ENCODE assay signal across 27 cellular contexts in the genomic region with DNA sequence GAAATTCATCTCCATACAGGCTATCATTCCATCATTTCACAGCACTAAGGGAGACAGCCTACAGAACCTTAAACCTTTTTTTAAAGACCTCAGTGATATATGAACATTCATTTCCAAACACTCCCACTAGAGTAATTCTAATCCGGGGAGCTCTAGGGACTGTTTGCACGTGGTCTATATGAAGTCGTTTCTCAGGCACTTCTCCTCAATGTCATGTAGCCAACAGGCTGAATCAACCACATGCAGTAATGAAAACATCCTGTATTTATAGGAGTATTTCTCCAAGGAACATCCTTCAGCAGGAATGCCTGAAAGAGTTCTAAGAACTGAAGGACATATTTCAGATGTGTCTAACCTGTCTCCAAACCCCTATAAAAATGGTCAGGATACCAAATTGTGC.
A peak's percentile ranks its signal among the peaks of the same experiment; 100 is the strongest.
DNase-seq lines count a peak whose midpoint lies in the region; ATAC-seq and TF ChIP-seq lines count a peak whose summit lies in the region.
"Had no signal": no experiment of that assay in that cellular context is flagged by ENCODE, and none has a peak within 500 bp of the region (broad histone marks: within the 10 kb centered on the region; RNA-seq: fewer than 3 reads in every experiment).

No MANE protein-coding gene starts in this region.

- peaks cover 11% of the 10 kb centered on the region for H3K4me1 Mint-ChIP-seq in HFFc6 (ENCODE audit: low read depth)
- H3K4me1 Mint-ChIP-seq in effector memory CD8-positive, alpha-beta T cell (ENCODE audit: low read depth in 2 of 2) = no peaks in the 10 kb centered on the region
- H3K4me1 Mint-ChIP-seq: activated CD4-positive, alpha-beta T cell treated with anti-CD3 and anti-CD28 coated beads, Interleukin-2, amount 10 ng/mL, durations not matched to agents 24 days and 14 days; activated CD8-positive, alpha-beta memory T cell treated with anti-CD3 and anti-CD28 coated beads, Interleukin-2, amount 10 ng/mL, durations not matched to agents 7 days and 5 days; CD4-positive, CD25-positive, alpha-beta regulatory T cell; T-cell had no signal

- CTCF ChIA-PET in RWPE1 (lab: Yijun Ruan, JAX) = no interaction called here

- no peaks in the 10 kb centered on the region for H3K9me3 Mint-ChIP-seq in HFFc6
- no peaks in the 10 kb centered on the region for H3K9me3 Mint-ChIP-seq in effector memory CD8-positive, alpha-beta T cell
- H3K9me3 Mint-ChIP-seq: activated T-helper 1 cell treated with anti-CD3 and anti-CD28 coated beads, Interleukin-12 subunit alpha, Interleukin-12 subunit beta, Interleukin-2, Interleukin-4 antibody, amounts not matched to agents 30 ng/mL and 10 ng/mL and 1 ng/mL, durations not matched to agents 14 hours and 24 hours and 36 hours; CD4-positive, CD25-positive, alpha-beta regulatory T cell; H9; T-cell had no signal

- no peak overlapping the region for H3K27ac ChIP-seq in RWPE1
- H3K27ac ChIP-seq: A549, coronary artery, HL-60, pancreas, suprapubic skin, vagina had no signal

- H3K4me3 Mint-ChIP-seq in HFFc6 = no peak overlapping the region
- H3K4me3 Mint-ChIP-seq in effector memory CD8-positive, alpha-beta T cell = no peak overlapping the region
- H3K4me3 Mint-ChIP-seq: activated CD4-positive, alpha-beta T cell treated with anti-CD3 and anti-CD28 coated beads, Interleukin-2, amount 10 ng/mL, durations not matched to agents 24 days and 14 days; activated CD8-positive, alpha-beta memory T cell treated with anti-CD3 and anti-CD28 coated beads, Interleukin-2, amount 10 ng/mL, durations not matched to agents 7 days and 5 days; activated naive CD8-positive, alpha-beta T cell; activated T-helper 1 cell treated with anti-CD3 and anti-CD28 coated beads, Interleukin-12 subunit alpha, Interleukin-12 subunit beta, Interleukin-2, Interleukin-4 antibody, amounts not matched to agents 30 ng/mL and 10 ng/mL and 1 ng/mL, durations not matched to agents 14 hours and 24 hours and 36 hours; CD4-positive, CD25-positive, alpha-beta regulatory T cell; H9; T-cell had no signal

- H3K27me3 Mint-ChIP-seq in HFFc6 (ENCODE audit: insufficient read depth) = no peaks in the 10 kb centered on the region
- peaks cover 6 to 8% of the 10 kb centered on the region in 2 donors for H3K27me3 Mint-ChIP-seq in effector memory CD8-positive, alpha-beta T cell
- H3K27me3 Mint-ChIP-seq: activated CD4-positive, alpha-beta T cell treated with anti-CD3 and anti-CD28 coated beads, Interleukin-2, amount 10 ng/mL, durations not matched to agents 24 days and 14 days; activated naive CD8-positive, alpha-beta T cell; CD4-positive, CD25-positive, alpha-beta regulatory T cell; T-cell had no signal

- DNase-seq in AG08395 (ENCODE audit: low spot score) (peak; percentile 55), HFFc6 (peak; percentile 28), brain pericyte (ENCODE audit: low read depth, low spot score) (peak; percentile 33), kidney tubule cell (ENCODE audit: low spot score) (peak; percentile 20), RWPE1 (ENCODE audit: low spot score) (no peak), HuH-7 (ENCODE audit: low spot score) (no peak)
- DNase-seq in activated naive CD4-positive, alpha-beta T cell treated with Interleukin-2 at 50 U/mL for 16 hours = no peak
- no peak for DNase-seq in effector memory CD8-positive, alpha-beta T cell
- DNase-seq: activated CD4-positive, alpha-beta T cell treated with anti-CD3 and anti-CD28 coated beads, Interleukin-2, amount 10 ng/mL, durations not matched to agents 24 days and 14 days; activated CD8-positive, alpha-beta memory T cell treated with anti-CD3 and anti-CD28 coated beads, Interleukin-2, amount 10 ng/mL, durations not matched to agents 7 days and 5 days; CD4-positive, CD25-positive, alpha-beta regulatory T cell; DMS153; H9; mammary epithelial cell; NCI-H187; NCI-H2227 treated with DMSO at 0.1 percent for 48 hours; pancreas; SHP77 treated with DMSO at 0.1 percent for 48 hours; stimulated activated CD4-positive, alpha-beta T cell treated with anti-CD3 and anti-CD28 coated beads, Interleukin-15, amount 100 ng/mL, for 24 hours; T-cell had no signal

- TF ChIP-seq CTCF in HFFc6 (IDR thresholded peaks at IDR 0.05) (no peak), RWPE1 (conservative IDR thresholded peaks at IDR 0.05; ENCODE audit: low read depth) (no peak)

- no peak for ATAC-seq in effector memory CD8-positive, alpha-beta T cell (replicated peaks)
- ATAC-seq: A549; activated CD8-positive, alpha-beta memory T cell treated with anti-CD3 and anti-CD28 coated beads, Interleukin-2, amount 10 ng/mL, durations not matched to agents 7 days and 5 days; pancreas; T-cell had no signal

- H3K27ac Mint-ChIP-seq in HFFc6 = no peak overlapping the region; the same call in 1 of the 2 replicates
- H3K27ac Mint-ChIP-seq in effector memory CD8-positive, alpha-beta T cell = no peak overlapping the region
- H3K27ac Mint-ChIP-seq: activated CD4-positive, alpha-beta T cell treated with anti-CD3 and anti-CD28 coated beads, Interleukin-2, amount 10 ng/mL, durations not matched to agents 24 days and 14 days; activated CD8-positive, alpha-beta memory T cell treated with anti-CD3 and anti-CD28 coated beads, Interleukin-2, amount 10 ng/mL, durations not matched to agents 7 days and 5 days; activated naive CD8-positive, alpha-beta T cell; activated T-helper 1 cell treated with anti-CD3 and anti-CD28 coated beads, Interleukin-12 subunit alpha, Interleukin-12 subunit beta, Interleukin-2, Interleukin-4 antibody, amounts not matched to agents 30 ng/mL and 10 ng/mL and 1 ng/mL, durations not matched to agents 14 hours and 24 hours and 36 hours; CD4-positive, CD25-positive, alpha-beta regulatory T cell; H9; T-cell had no signal

- no peaks in the 10 kb centered on the region for H3K36me3 Mint-ChIP-seq in HFFc6 (ENCODE audit: low read depth)
- no peaks in the 10 kb centered on the region for H3K36me3 Mint-ChIP-seq in effector memory CD8-positive, alpha-beta T cell (ENCODE audit: insufficient read depth)
- H3K36me3 Mint-ChIP-seq: activated CD8-positive, alpha-beta memory T cell treated with anti-CD3 and anti-CD28 coated beads, Interleukin-2, amount 10 ng/mL, durations not matched to agents 7 days and 5 days; activated naive CD8-positive, alpha-beta T cell; CD4-positive, CD25-positive, alpha-beta regulatory T cell; T-cell had no signal

- POLR2A ChIA-PET in RWPE1 (lab: Yijun Ruan, JAX; ENCODE audit: low non-redundant PET) = no interaction called here

Comparison
In these comparisons a context has a peak if more than half of its experiments do, and no peak if none do; other contexts are left out.
1. DNase-seq: peak in AG08395 (single experiment), HFFc6 (single experiment), brain pericyte (single experiment) and kidney tubule cell (single experiment); none in RWPE1 (single experiment), activated naive CD4-positive, alpha-beta T cell treated with Interleukin-2 at 50 U/mL for 16 hours (single experiment), HuH-7 (single experiment) and effector memory CD8-positive, alpha-beta T cell (0 of 3).